ENCODE assay signal across 19 cellular contexts in genomic region chr2:203861607-203862006, GRCh38. TPM values are rescaled to one million over a fixed set of nuclear protein-coding genes. Genes with fewer than 3 reads are reported as not detected.
DNase-seq lines count a peak whose midpoint lies in the region; ATAC-seq, FAIRE-seq and TF ChIP-seq lines count a peak whose summit lies in the region.
"Had no signal": no experiment of that assay in that cellular context is flagged by ENCODE, and none has a peak within 500 bp of the region (broad histone marks: within the 10 kb centered on the region; RNA-seq: fewer than 3 reads in every experiment).

No MANE protein-coding gene starts in this region.

- peak overlapping the region; percentile 55 for H3K4me3 Mint-ChIP-seq in activated naive CD4-positive, alpha-beta T cell treated with anti-CD3 and anti-CD28 coated beads for 36 hours
- peak overlapping the region; percentile 30 for H3K4me3 Mint-ChIP-seq in activated T-helper 2 cell treated with anti-CD3 and anti-CD28 coated beads, Interferon-gamma antibody, Interleukin-2, Interleukin-4, amounts not matched to agents 10 μg/mL and 5 μg/mL and 100 μg/mL, durations not matched to agents 14 hours and 24 hours and 36 hours (ENCODE audit: low read depth)
- H3K4me3 Mint-ChIP-seq: CD14-positive monocyte had no signal

- intact Hi-C loops in activated naive CD4-positive, alpha-beta T cell treated with anti-CD3 and anti-CD28 coated beads for 36 hours (cut with micrococcal nuclease) = loop anchor here (1.0 to 10.0 kb wide), 2 partner anchors 10 to 1227 kb away; partner anchors contain the start of gene FAM117B
- intact Hi-C loops in activated T-helper 2 cell treated with anti-CD3 and anti-CD28 coated beads, Interferon-gamma antibody, Interleukin-2, Interleukin-4, amounts not matched to agents 10 μg/mL and 5 μg/mL and 100 μg/mL, durations not matched to agents 14 hours and 24 hours and 36 hours (cut with micrococcal nuclease) = no loop called here
- intact Hi-C loops in right cardiac atrium (cut with DNase I) = no loop called here

- FAIRE-seq in H54 (lab: Jason Lieb, UNC) = no peak
- FAIRE-seq: GM19239 had no signal

- H3K27me3 ChIP-seq in OCI-LY3 (ENCODE audit: low read depth, low read length) = peaks cover 18% of the 10 kb centered on the region; the same call in 1 of the 2 replicates
- no peaks in the 10 kb centered on the region for H3K27me3 ChIP-seq in right cardiac atrium (ENCODE audit: control insufficient read depth, insufficient read depth)

- H3K79me2 ChIP-seq in OCI-LY3 (ENCODE audit: low read length) = no peaks in the 10 kb centered on the region

- no peaks in the 10 kb centered on the region for H3K36me3 ChIP-seq in OCI-LY3 (replicated peaks; ENCODE audit: low read depth, low read length)

- TF ChIP-seq POLR2A in H54 (IDR thresholded peaks at IDR 0.05; ENCODE audit: low read depth, low read length) = no peak

- H3K9ac ChIP-seq in OCI-LY3 (ENCODE audit: low read length) = no peak overlapping the region

- ATAC-seq in right cardiac atrium = no peak
- ATAC-seq in HG03378 (IDR thresholded peaks at IDR 0.05; ENCODE audit: unreplicated experiment) = no peak

- peaks cover 73% of the 10 kb centered on the region for H3K4me1 Mint-ChIP-seq in activated naive CD4-positive, alpha-beta T cell treated with anti-CD3 and anti-CD28 coated beads for 36 hours (ENCODE audit: low read depth)
- peaks cover 74% of the 10 kb centered on the region for H3K4me1 Mint-ChIP-seq in activated T-helper 2 cell treated with anti-CD3 and anti-CD28 coated beads, Interferon-gamma antibody, Interleukin-2, Interleukin-4, amounts not matched to agents 10 μg/mL and 5 μg/mL and 100 μg/mL, durations not matched to agents 14 hours and 24 hours and 36 hours (ENCODE audit: low read depth)

- no peak for TF ChIP-seq CTCF in OCI-LY3 (IDR thresholded peaks at IDR 0.05; ENCODE audit: low read depth, low read length)

- H3K4me3 ChIP-seq in OCI-LY3 (ENCODE audit: low read length) (no peak overlapping the region), right cardiac atrium (ENCODE audit: low read length) (no peak overlapping the region)

- no peaks in the 10 kb centered on the region for H3K9me3 ChIP-seq in OCI-LY3 (ENCODE audit: insufficient read depth, low read length)
- no peaks in the 10 kb centered on the region for H3K9me3 ChIP-seq in right cardiac atrium (ENCODE audit: control insufficient read depth, low read length)

- H3K9me3 Mint-ChIP-seq in activated naive CD4-positive, alpha-beta T cell treated with anti-CD3 and anti-CD28 coated beads for 36 hours = peaks cover 7% of the 10 kb centered on the region
- H3K9me3 Mint-ChIP-seq in activated T-helper 2 cell treated with anti-CD3 and anti-CD28 coated beads, Interferon-gamma antibody, Interleukin-2, Interleukin-4, amounts not matched to agents 10 μg/mL and 5 μg/mL and 100 μg/mL, durations not matched to agents 14 hours and 24 hours and 36 hours = peaks cover 16% of the 10 kb centered on the region

- CTCF ChIA-PET in activated naive CD4-positive, alpha-beta T cell treated with anti-CD3 and anti-CD28 coated beads for 36 hours (lab: Charles Lee) = interaction anchor here (0.7 to 4.2 kb wide), 10 partner anchors 9 to 125 kb away, joined by 3 to 19 read pairs (median 3); no protein-coding TSS in a partner anchor

- peak overlapping the region; percentile 46 for H3K4me2 ChIP-seq in OCI-LY3 (ENCODE audit: low read length)

- WGBS in right cardiac atrium = 66% methylated on average over 1 of the region's 1 CpG

- H3K27me3 Mint-ChIP-seq in activated naive CD4-positive, alpha-beta T cell treated with anti-CD3 and anti-CD28 coated beads for 36 hours (ENCODE audit: low read depth) = no peaks in the 10 kb centered on the region
- H3K27me3 Mint-ChIP-seq in activated T-helper 2 cell treated with anti-CD3 and anti-CD28 coated beads, Interferon-gamma antibody, Interleukin-2, Interleukin-4, amounts not matched to agents 10 μg/mL and 5 μg/mL and 100 μg/mL, durations not matched to agents 14 hours and 24 hours and 36 hours (ENCODE audit: low read depth) = no peaks in the 10 kb centered on the region

- H4K20me1 ChIP-seq in OCI-LY3 (ENCODE audit: insufficient read depth, low read length) = no peaks in the 10 kb centered on the region

- H3K27ac Mint-ChIP-seq in activated naive CD4-positive, alpha-beta T cell treated with anti-CD3 and anti-CD28 coated beads for 36 hours = peak overlapping the region; percentile 88
- peak overlapping the region; percentile 50 for H3K27ac Mint-ChIP-seq in activated T-helper 2 cell treated with anti-CD3 and anti-CD28 coated beads, Interferon-gamma antibody, Interleukin-2, Interleukin-4, amounts not matched to agents 10 μg/mL and 5 μg/mL and 100 μg/mL, durations not matched to agents 14 hours and 24 hours and 36 hours
- H3K27ac Mint-ChIP-seq: CD14-positive monocyte had no signal

- H2AFZ ChIP-seq in OCI-LY3 (ENCODE audit: low read depth, low read length) = no peak overlapping the region

- H3K36me3 Mint-ChIP-seq in activated naive CD4-positive, alpha-beta T cell treated with anti-CD3 and anti-CD28 coated beads for 36 hours (ENCODE audit: low read depth) = peaks cover 1% of the 10 kb centered on the region
- H3K36me3 Mint-ChIP-seq in activated T-helper 2 cell treated with anti-CD3 and anti-CD28 coated beads, Interferon-gamma antibody, Interleukin-2, Interleukin-4, amounts not matched to agents 10 μg/mL and 5 μg/mL and 100 μg/mL, durations not matched to agents 14 hours and 24 hours and 36 hours (ENCODE audit: low read depth) = peaks cover 17% of the 10 kb centered on the region
- H3K36me3 Mint-ChIP-seq: CD14-positive monocyte had no signal

- H3K27ac ChIP-seq in OCI-LY3 (ENCODE audit: low read length) (no peak overlapping the region), right cardiac atrium (ENCODE audit: low read length) (no peak overlapping the region)

- DNase-seq in activated naive CD4-positive, alpha-beta T cell treated with anti-CD3 and anti-CD28 coated beads for 36 hours = no peak
- no peak for DNase-seq in activated naive CD4-positive, alpha-beta T cell treated with Interleukin-2 at 50 U/mL for 16 hours
- no peak for DNase-seq in activated T-helper 2 cell treated with anti-CD3 and anti-CD28 coated beads, Interferon-gamma antibody, Interleukin-2, Interleukin-4, amounts not matched to agents 10 μg/mL and 5 μg/mL and 100 μg/mL, durations not matched to agents 14 hours and 24 hours and 36 hours (ENCODE audit: low spot score)
- DNase-seq in right cardiac atrium (no peak), H54 (ENCODE audit: insufficient read length, low spot score) (no peak)
- DNase-seq: ACHN, AML-193, DMS53, H7, Kasumi-1, NCI-H1694, NCI-H2107, NCI-H226, RPMI8226 had no signal

- H3K4me1 ChIP-seq in OCI-LY3 (ENCODE audit: low read length) (peaks cover 13% of the 10 kb centered on the region), right cardiac atrium (ENCODE audit: control insufficient read depth, insufficient read depth, low read length) (peaks cover 1% of the 10 kb centered on the region)

RNA-seq across cellular contexts. Expression of gene CTLA4, which starts 6.0 kb away (rescaled TPM):
- 10 to 100 TPM; 65.2 to 69.7 TPM for total RNA-seq in activated naive CD4-positive, alpha-beta T cell treated with anti-CD3 and anti-CD28 coated beads for 36 hours
- 166 and 180 TPM in 2 replicates for total RNA-seq in activated T-helper 2 cell treated with anti-CD3 and anti-CD28 coated beads, Interferon-gamma antibody, Interleukin-2, Interleukin-4, amounts not matched to agents 10 μg/mL and 5 μg/mL and 100 μg/mL, durations not matched to agents 14 hours and 24 hours and 36 hours
- not detected for total RNA-seq in right cardiac atrium
- polyA plus RNA-seq in right cardiac atrium = 0.07 TPM
- total RNA-seq: H7, HT-29 had no signal
- polyA plus RNA-seq: CD14-positive monocyte had no signal

Comparison
In these comparisons a context has a peak if more than half of its experiments do, and no peak if none do; other contexts are left out.
1. RNA of gene CTLA4, which starts 6.0 kb away (total RNA-seq): 166 to 180 TPM in activated T-helper 2 cell treated with anti-CD3 and anti-CD28 coated beads, Interferon-gamma antibody, Interleukin-2, Interleukin-4, amounts not matched to agents 10 μg/mL and 5 μg/mL and 100 μg/mL, durations not matched to agents 14 hours and 24 hours and 36 hours and 65.2 to 69.7 TPM in activated naive CD4-positive, alpha-beta T cell treated with anti-CD3 and anti-CD28 coated beads for 36 hours; not detected in right cardiac atrium; every median in the first group is over 10 times any median in the second.